19 cellular contexts compared by ENCODE assay signal in the genomic region with DNA sequence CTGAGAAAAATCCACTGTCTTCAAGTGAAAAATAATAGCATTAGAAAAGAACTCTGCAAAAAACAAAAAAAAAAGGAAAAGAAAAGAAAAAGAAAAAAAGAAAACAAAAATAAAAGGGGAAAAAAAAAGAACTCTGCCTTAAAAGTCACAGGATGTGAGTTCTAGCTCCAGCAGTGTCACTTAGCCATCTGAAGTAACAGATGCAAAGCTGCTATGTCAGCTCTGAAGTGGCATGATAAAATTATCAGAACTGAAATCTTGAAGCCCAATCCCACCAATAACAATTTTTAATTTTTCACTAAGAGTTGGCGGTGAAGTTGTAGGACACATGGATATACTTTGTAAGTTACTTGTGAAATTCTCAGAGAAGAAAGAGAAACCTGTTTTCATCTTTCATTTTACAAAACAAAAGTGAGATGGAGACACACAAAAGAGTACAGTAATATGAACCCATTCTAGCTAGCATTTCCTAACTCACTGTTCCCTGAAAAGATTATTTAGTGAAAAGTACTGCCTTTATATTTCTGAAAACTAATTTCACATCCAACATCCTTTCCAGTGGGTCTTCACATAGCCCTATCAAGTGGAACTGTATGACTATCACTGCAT.
DNase-seq lines count a peak whose midpoint lies in the region; ATAC-seq and TF ChIP-seq lines count a peak whose summit lies in the region.
"Had no signal": no experiment of that assay in that cellular context is flagged by ENCODE, and none has a peak within 500 bp of the region (broad histone marks: within the 10 kb centered on the region; RNA-seq: fewer than 3 reads in every experiment).

No MANE protein-coding gene starts in this region.

- H3K9me3 ChIP-seq in cardiac muscle cell (ENCODE audit: low read depth) (no peaks in the 10 kb centered on the region), SJCRH30 (replicated peaks) (no peaks in the 10 kb centered on the region)
- H3K9me3 ChIP-seq in naive thymus-derived CD4-positive, alpha-beta T cell (ENCODE audit: control insufficient read depth in 2 of 3, low read length in 3 of 3): no peaks in the 10 kb centered on the region
- H3K9me3 ChIP-seq: SK-N-SH had no signal

- no peak for ATAC-seq in Right ventricle myocardium inferior
- ATAC-seq in HG02870 (IDR thresholded peaks at IDR 0.05; ENCODE audit: unreplicated experiment): peak; percentile 46
- no peak for ATAC-seq in naive thymus-derived CD4-positive, alpha-beta T cell
- no peak for ATAC-seq in GM21367 (IDR thresholded peaks at IDR 0.05; ENCODE audit: unreplicated experiment)

- H3K9me3 Mint-ChIP-seq in naive thymus-derived CD4-positive, alpha-beta T cell: peaks cover 0 to 1% (median 0%) of the 10 kb centered on the region in 11 donors
- no peaks in the 10 kb centered on the region for H3K9me3 Mint-ChIP-seq in activated naive CD4-positive, alpha-beta T cell treated with anti-CD3 and anti-CD28 coated beads, Interleukin-2, amount 10 ng/mL, durations not matched to agents 7 days and 5 days
- peaks cover 2% of the 10 kb centered on the region for H3K9me3 Mint-ChIP-seq in Calu3 (ENCODE audit: low read depth, unreplicated experiment)

- peaks cover 0 to 5% (median 0%) of the 10 kb centered on the region in 7 donors for H3K4me1 Mint-ChIP-seq in naive thymus-derived CD4-positive, alpha-beta T cell
- H3K4me1 Mint-ChIP-seq in activated naive CD4-positive, alpha-beta T cell treated with anti-CD3 and anti-CD28 coated beads, Interleukin-2, amount 10 ng/mL, durations not matched to agents 7 days and 5 days: peaks cover 6% of the 10 kb centered on the region
- no peaks in the 10 kb centered on the region for H3K4me1 Mint-ChIP-seq in Calu3 (ENCODE audit: low read depth, unreplicated experiment)
- H3K4me1 Mint-ChIP-seq: CD14-positive monocyte had no signal

- H3K27ac ChIP-seq in cardiac muscle cell (peak overlapping the region; percentile 58), SJCRH30 (peak overlapping the region; percentile 88)
- no peak overlapping the region for H3K27ac ChIP-seq in naive thymus-derived CD4-positive, alpha-beta T cell (ENCODE audit: low read depth, low read length)
- H3K27ac ChIP-seq: 22Rv1 had no signal

- POLR2A ChIA-PET in naive thymus-derived CD4-positive, alpha-beta T cell (lab: Charles Lee): no interaction called here

- DNase-seq in cardiac muscle cell (ENCODE audit: low read depth in 1 of 2, low spot score in 1 of 2) (no peak), Right ventricle myocardium inferior (ENCODE audit: missing footprints) (no peak), SJCRH30 (peak in 1 of 2 experiments; percentile 54), Calu3 (no peak)
- no peak for DNase-seq in naive thymus-derived CD4-positive, alpha-beta T cell
- no peak for DNase-seq in activated naive CD4-positive, alpha-beta T cell treated with anti-CD3 and anti-CD28 coated beads, Interleukin-2, amount 10 ng/mL, durations not matched to agents 7 days and 5 days
- DNase-seq: DND-41; NCI-H1105; NCI-H2081; NCI-H2171 treated with DMSO at 0.1 percent for 48 hours; NCI-H446; NCI-H69; NK-92 treated with Interleukin-12 subunit alpha and Interleukin-12 subunit beta, amount 100 ng/mL, for 24 hours; SHP77; SK-N-SH had no signal

- no TSS peak for BruUV-seq in Calu3 (replicated peaks; lab: Mats Ljungman, UMichigan)

- no peak for TF ChIP-seq CTCF in cardiac muscle cell (IDR thresholded peaks at IDR 0.05; ENCODE audit: low read depth, low read length)
- TF ChIP-seq CTCF in Calu3 (IDR thresholded peaks at IDR 0.05; ENCODE audit: unreplicated experiment): no peak

- no peak overlapping the region for H3K4me3 Mint-ChIP-seq in naive thymus-derived CD4-positive, alpha-beta T cell
- no peak overlapping the region for H3K4me3 Mint-ChIP-seq in activated naive CD4-positive, alpha-beta T cell treated with anti-CD3 and anti-CD28 coated beads, Interleukin-2, amount 10 ng/mL, durations not matched to agents 7 days and 5 days
- H3K4me3 Mint-ChIP-seq in Calu3 (ENCODE audit: low read depth, unreplicated experiment): no peak overlapping the region
- H3K4me3 Mint-ChIP-seq: CD14-positive monocyte had no signal

- H3K27me3 ChIP-seq in cardiac muscle cell (no peaks in the 10 kb centered on the region), SJCRH30 (no peaks in the 10 kb centered on the region)
- no peaks in the 10 kb centered on the region for H3K27me3 ChIP-seq in naive thymus-derived CD4-positive, alpha-beta T cell (ENCODE audit: control insufficient read depth in 2 of 2, insufficient read depth in 2 of 2, low read length in 2 of 2)

- H3K36me3 Mint-ChIP-seq in naive thymus-derived CD4-positive, alpha-beta T cell: peaks cover 0 to 3% (median 0%) of the 10 kb centered on the region in 5 donors
- H3K36me3 Mint-ChIP-seq in activated naive CD4-positive, alpha-beta T cell treated with anti-CD3 and anti-CD28 coated beads, Interleukin-2, amount 10 ng/mL, durations not matched to agents 7 days and 5 days: no peaks in the 10 kb centered on the region
- H3K36me3 Mint-ChIP-seq in Calu3 (ENCODE audit: insufficient read depth, unreplicated experiment): no peaks in the 10 kb centered on the region
- H3K36me3 Mint-ChIP-seq: CD14-positive monocyte had no signal

- no peak overlapping the region for H3K27ac Mint-ChIP-seq in naive thymus-derived CD4-positive, alpha-beta T cell
- no peak overlapping the region for H3K27ac Mint-ChIP-seq in activated naive CD4-positive, alpha-beta T cell treated with anti-CD3 and anti-CD28 coated beads, Interleukin-2, amount 10 ng/mL, durations not matched to agents 7 days and 5 days
- H3K27ac Mint-ChIP-seq in Calu3 (ENCODE audit: unreplicated experiment): no peak overlapping the region
- H3K27ac Mint-ChIP-seq: CD14-positive monocyte had no signal

- H3K36me3 ChIP-seq in cardiac muscle cell (no peaks in the 10 kb centered on the region), SJCRH30 (no peaks in the 10 kb centered on the region)
- H3K36me3 ChIP-seq in naive thymus-derived CD4-positive, alpha-beta T cell (ENCODE audit: control insufficient read depth in 2 of 3, insufficient read depth in 3 of 3, low read length in 3 of 3): no peaks in the 10 kb centered on the region

- intact Hi-C loops in Right ventricle myocardium inferior (cut with DNase I) (no loop called here), Calu3 (cut with micrococcal nuclease; ENCODE audit: unreplicated experiment) (no loop called here)
- intact Hi-C loops in naive thymus-derived CD4-positive, alpha-beta T cell (cut with micrococcal nuclease): loop anchor here in 1 of 2 donors (2.0 kb wide), 1 partner anchor 23 kb away; no protein-coding TSS in a partner anchor

- H3K27me3 Mint-ChIP-seq in naive thymus-derived CD4-positive, alpha-beta T cell: peaks cover 0 to 4% (median 0%) of the 10 kb centered on the region in 5 donors
- H3K27me3 Mint-ChIP-seq in activated naive CD4-positive, alpha-beta T cell treated with anti-CD3 and anti-CD28 coated beads, Interleukin-2, amount 10 ng/mL, durations not matched to agents 7 days and 5 days: peaks cover 12% of the 10 kb centered on the region
- H3K27me3 Mint-ChIP-seq in Calu3 (ENCODE audit: unreplicated experiment): no peaks in the 10 kb centered on the region

- no peak overlapping the region for H3K4me3 ChIP-seq in cardiac muscle cell
- peak overlapping the region; percentile 19 for H3K4me3 ChIP-seq in SJCRH30
- no peak overlapping the region for H3K4me3 ChIP-seq in naive thymus-derived CD4-positive, alpha-beta T cell (ENCODE audit: low read length)

- CTCF ChIA-PET in naive thymus-derived CD4-positive, alpha-beta T cell (lab: Charles Lee): interaction anchor here (0.7 kb wide), 1 partner anchor 261 kb away, joined by 3 read pairs; no protein-coding TSS in a partner anchor
- CTCF ChIA-PET in activated naive CD4-positive, alpha-beta T cell treated with anti-CD3 and anti-CD28 coated beads, Interleukin-2, amount 10 ng/mL, durations not matched to agents 7 days and 5 days (lab: Charles Lee): interaction anchor here (1.4 to 1.5 kb wide), 2 partner anchors 43 to 192 kb away, joined by 3 to 7 read pairs; no protein-coding TSS in a partner anchor
- CTCF ChIA-PET in Calu3 (lab: Charles Lee): no interaction called here

- H3K4me1 ChIP-seq in cardiac muscle cell (ENCODE audit: low read depth) (peaks cover 28% of the 10 kb centered on the region), SJCRH30 (peaks cover 26% of the 10 kb centered on the region)
- no peaks in the 10 kb centered on the region for H3K4me1 ChIP-seq in naive thymus-derived CD4-positive, alpha-beta T cell (ENCODE audit: control insufficient read depth in 2 of 2, insufficient read depth in 2 of 2, low read length in 2 of 2)
